In the genomic region with DNA sequence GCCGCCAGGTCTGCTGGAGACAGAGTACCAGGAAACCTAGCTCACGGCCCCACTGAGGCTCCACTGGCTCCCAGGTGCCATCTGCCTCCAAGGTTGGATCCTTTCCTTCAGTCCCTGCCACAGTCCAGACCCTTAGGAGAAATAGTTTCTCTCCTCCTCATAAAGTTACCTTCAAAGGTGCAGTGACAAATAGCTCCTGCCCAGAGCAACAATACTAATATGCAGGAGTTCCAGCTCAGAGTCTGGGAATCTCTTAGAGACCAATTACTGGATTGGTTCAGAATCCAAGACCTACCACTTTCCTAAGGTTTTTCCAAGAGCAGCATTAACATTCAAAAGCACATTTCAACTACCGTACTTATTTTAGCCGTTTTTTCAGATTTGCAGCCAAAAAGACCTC, we compare ENCODE assay signal across 8 cellular contexts.
"Had no signal": no experiment of that assay in that cellular context is flagged by ENCODE, and none has a peak within 500 bp of the region (broad histone marks: within the 10 kb centered on the region; RNA-seq: fewer than 3 reads in every experiment).

No MANE protein-coding gene starts in this region.

- DNase-seq: GM23248, GOT3, H7, H9, HCEC 1CT, HFFc6 had no signal

- H2AFZ ChIP-seq: GM23248, GM23338 had no signal

- H3K4me2 ChIP-seq: GM23338 had no signal

- H3K36me3 ChIP-seq: HAP-1 had no signal

- H3K4me3 ChIP-seq: GM23248, GM23338, HAP-1 had no signal

- H3K9me3 ChIP-seq: HAP-1 had no signal

- H3K9ac ChIP-seq: GM23248 had no signal

- H3K27ac ChIP-seq: GM23248 had no signal

- H3K4me1 ChIP-seq: HAP-1 had no signal
